In genomic region chr1:165828581-165829329, GRCh38 we compare ENCODE assay signal across 8 cellular contexts.
DNase-seq lines count a peak whose midpoint lies in the region; ATAC-seq and TF ChIP-seq lines count a peak whose summit lies in the region.

No MANE protein-coding gene starts in this region.

- peaks cover 31% of the 10 kb centered on the region for H3K4me1 Mint-ChIP-seq in activated naive CD4-positive, alpha-beta T cell treated with anti-CD3 and anti-CD28 coated beads, Interleukin-2, amount 10 ng/mL, durations not matched to agents 7 days and 5 days

- no peaks in the 10 kb centered on the region for H3K27me3 ChIP-seq in neuron (ENCODE audit: insufficient read depth, low read length)

- peaks cover 14% of the 10 kb centered on the region for H3K4me1 ChIP-seq in neuron (ENCODE audit: insufficient read depth, low read length)

- peak overlapping the region; percentile 88 for H3K4me3 ChIP-seq in neuron (ENCODE audit: low read length)

- peaks cover 7% of the 10 kb centered on the region for H3K36me3 Mint-ChIP-seq in activated naive CD4-positive, alpha-beta T cell treated with anti-CD3 and anti-CD28 coated beads, Interleukin-2, amount 10 ng/mL, durations not matched to agents 7 days and 5 days

- H3K9me3 Mint-ChIP-seq in activated naive CD4-positive, alpha-beta T cell treated with anti-CD3 and anti-CD28 coated beads, Interleukin-2, amount 10 ng/mL, durations not matched to agents 7 days and 5 days = no peaks in the 10 kb centered on the region

- peaks cover 28% of the 10 kb centered on the region for H3K27me3 Mint-ChIP-seq in activated naive CD4-positive, alpha-beta T cell treated with anti-CD3 and anti-CD28 coated beads, Interleukin-2, amount 10 ng/mL, durations not matched to agents 7 days and 5 days

- H2AFZ ChIP-seq in neuron (ENCODE audit: low read depth, low read length) = peak overlapping the region; percentile 40

- peak; percentile 38 for TF ChIP-seq POLR2A in GM19193 (IDR thresholded peaks at IDR 0.05; ENCODE audit: extremely low read depth, insufficient read depth, insufficient read length)

- CTCF ChIA-PET in activated naive CD4-positive, alpha-beta T cell treated with anti-CD3 and anti-CD28 coated beads, Interleukin-2, amount 10 ng/mL, durations not matched to agents 7 days and 5 days (lab: Charles Lee) = interaction anchor here (0.9 to 3.9 kb wide), 6 partner anchors 10 to 228 kb away, joined by 3 to 15 read pairs (median 7); no protein-coding TSS in a partner anchor

- no peaks in the 10 kb centered on the region for H3K9me3 ChIP-seq in neuron (ENCODE audit: low read length)

- DNase-seq in COR-L47 (lab: John Stamatoyannopoulos, UW) (peak; percentile 86), HPDE6-E6E7 (ENCODE audit: extremely low spot score) (peak; percentile 55), NCI-H748 treated with DMSO at 0.1 percent for 48 hours (lab: John Stamatoyannopoulos, UW) (peak; percentile 75), germinal center (ENCODE audit: low spot score) (peak; percentile 20)
- peak; percentile 21 for DNase-seq in activated naive CD4-positive, alpha-beta T cell treated with anti-CD3 and anti-CD28 coated beads, Interleukin-2, amount 10 ng/mL, durations not matched to agents 7 days and 5 days

- H3K27ac Mint-ChIP-seq in activated naive CD4-positive, alpha-beta T cell treated with anti-CD3 and anti-CD28 coated beads, Interleukin-2, amount 10 ng/mL, durations not matched to agents 7 days and 5 days = peak overlapping the region; percentile 34

- ATAC-seq in HG03457 (IDR thresholded peaks at IDR 0.05; ENCODE audit: unreplicated experiment) = no peak

- no peaks in the 10 kb centered on the region for H3K36me3 ChIP-seq in neuron (ENCODE audit: insufficient read depth, low read length)

- peak overlapping the region; percentile 82 for H3K4me3 Mint-ChIP-seq in activated naive CD4-positive, alpha-beta T cell treated with anti-CD3 and anti-CD28 coated beads, Interleukin-2, amount 10 ng/mL, durations not matched to agents 7 days and 5 days

Comparison
In these comparisons a context has a peak if more than half of its experiments do, and no peak if none do; other contexts are left out.
1. DNase-seq: peak in every context shown above with its lines; median percentile 86 in COR-L47; 75 in NCI-H748 treated with DMSO at 0.1 percent for 48 hours; 55 in HPDE6-E6E7; 21 in activated naive CD4-positive, alpha-beta T cell treated with anti-CD3 and anti-CD28 coated beads, Interleukin-2, amount 10 ng/mL, durations not matched to agents 7 days and 5 days; 20 in germinal center.